ENCODE assay signal across 18 cellular contexts in genomic region chr11:2140411-2141400, GRCh38. TPM values are rescaled to one million over a fixed set of nuclear protein-coding genes. Genes with fewer than 3 reads are reported as not detected.
DNase-seq lines count a peak whose midpoint lies in the region; ATAC-seq, FAIRE-seq and TF ChIP-seq lines count a peak whose summit lies in the region.
"Had no signal": no experiment of that assay in that cellular context is flagged by ENCODE, and none has a peak within 500 bp of the region (broad histone marks: within the 10 kb centered on the region; RNA-seq: fewer than 3 reads in every experiment).

No MANE protein-coding gene starts in this region.

- 8 to 12% methylated on average over 94 to 102 of the region's 102 CpGs for WGBS in heart right ventricle, 2 donors
- WGBS in esophagus muscularis mucosa: 22% methylated on average over 17 of the region's 102 CpGs
- 4 to 19% methylated on average over 14 to 94 of the region's 102 CpGs for WGBS in body of pancreas, 2 donors

- H3K36me3 ChIP-seq in heart right ventricle (no peaks in the 10 kb centered on the region), esophagus muscularis mucosa (no peaks in the 10 kb centered on the region), body of pancreas (replicated peaks in 1 of 2; ENCODE audit: insufficient read depth in 1 of 2, low read depth in 2 of 2) (no peaks in the 10 kb centered on the region)
- H3K36me3 ChIP-seq: pancreas, transverse colon had no signal

- no peak for FAIRE-seq in GM12891 (lab: Jason Lieb, UNC)
- FAIRE-seq: bronchial epithelial cell, endometrium, pancreas had no signal

- H3K27ac Mint-ChIP-seq in nephron progenitor cell: no peak overlapping the region

- H3K27ac ChIP-seq in heart right ventricle (peak overlapping the region in 2 of 10 donors; percentile 27 to 44), esophagus muscularis mucosa (replicated peaks in 1 of 4) (no peak overlapping the region), body of pancreas (no peak overlapping the region)
- H3K27ac ChIP-seq: pancreas, transverse colon had no signal

- peaks cover 7% of the 10 kb centered on the region for H3K36me3 Mint-ChIP-seq in nephron progenitor cell (ENCODE audit: low read depth)

- H3K4me3 ChIP-seq in heart right ventricle (peak overlapping the region in 8 of 10 donors; percentile 16 to 40 (median 30)), esophagus muscularis mucosa (peak overlapping the region; percentile 6 to 29 (median 24)), body of pancreas (no peak overlapping the region)
- H3K4me3 ChIP-seq: pancreas, transverse colon had no signal

- peaks cover 4 to 41% (median 18%) of the 10 kb centered on the region in 9 donors for H3K4me1 ChIP-seq in heart right ventricle
- H3K4me1 ChIP-seq in esophagus muscularis mucosa: peaks cover 18 to 57% (median 54%) of the 10 kb centered on the region in 4 donors
- peaks cover 33% of the 10 kb centered on the region for H3K4me1 ChIP-seq in body of pancreas

- peaks cover 44% of the 10 kb centered on the region for H3K4me1 Mint-ChIP-seq in nephron progenitor cell

- H3K4me3 Mint-ChIP-seq in nephron progenitor cell: peak overlapping the region; percentile 92

- ATAC-seq in heart right ventricle (no peak), body of pancreas (no peak)

- H3K27me3 Mint-ChIP-seq in nephron progenitor cell (ENCODE audit: low read depth, poor library complexity): peaks cover 78% of the 10 kb centered on the region

- TF ChIP-seq POLR2A in esophagus muscularis mucosa (IDR thresholded peaks at IDR 0.05; ENCODE audit: low read depth): no peak
- TF ChIP-seq POLR2A in GM12891 (IDR thresholded peaks at IDR 0.05; ENCODE audit: low read depth, low read length): no peak
- TF ChIP-seq POLR2A in body of pancreas (IDR thresholded peaks at IDR 0.05): no peak

- no peaks in the 10 kb centered on the region for H3K9me3 Mint-ChIP-seq in nephron progenitor cell

- H3K27me3 ChIP-seq in heart right ventricle: peaks cover 30 to 95% (median 83%) of the 10 kb centered on the region in 7 donors
- H3K27me3 ChIP-seq in esophagus muscularis mucosa: peaks cover 5 to 100% (median 65%) of the 10 kb centered on the region in 4 donors
- peaks cover 0 to 50% of the 10 kb centered on the region in 2 donors for H3K27me3 ChIP-seq in body of pancreas

- TF ChIP-seq EP300 in esophagus muscularis mucosa (IDR thresholded peaks at IDR 0.05): no peak

- DNase-seq in heart right ventricle (peak in 1 of 2 donors; percentile 13), cardiac septum (ENCODE audit: low spot score) (no peak), esophagus muscularis mucosa (ENCODE audit: extremely low spot score) (no peak), nephron progenitor cell (peak; percentile 68), posterior vena cava (ENCODE audit: low spot score) (no peak), NCI-H524 treated with DMSO at 0.1 percent for 48 hours (lab: John Stamatoyannopoulos, UW) (no peak), GM12891 (ENCODE audit: insufficient read length, low spot score) (no peak), body of pancreas (no peak)
- DNase-seq: HCEC 1CT, Kasumi-1, NCI-H187, NCI-H524, transverse colon had no signal

- intact Hi-C loops in heart right ventricle (cut with DNase I) (loop anchor here in 3 of 10 donors (5.0 to 10.0 kb wide), 3 partner anchors 48 to 258 kb away; no protein-coding TSS in a partner anchor), cardiac septum (cut with DNase I) (no loop called here), esophagus muscularis mucosa (cut with DNase I) (no loop called here), posterior vena cava (cut with DNase I) (no loop called here), body of pancreas (cut with DNase I) (no loop called here)

- no peaks in the 10 kb centered on the region for H3K9me3 ChIP-seq in heart right ventricle
- no peaks in the 10 kb centered on the region for H3K9me3 ChIP-seq in esophagus muscularis mucosa
- no peaks in the 10 kb centered on the region for H3K9me3 ChIP-seq in body of pancreas
- H3K9me3 ChIP-seq: pancreas, transverse colon had no signal

- no peak for TF ChIP-seq CTCF in heart right ventricle (IDR thresholded peaks at IDR 0.05)
- TF ChIP-seq CTCF in esophagus muscularis mucosa (IDR thresholded peaks at IDR 0.05): no peak
- TF ChIP-seq CTCF in nephron progenitor cell (IDR thresholded peaks at IDR 0.05): no peak
- no peak for TF ChIP-seq CTCF in body of pancreas (IDR thresholded peaks at IDR 0.05)

TF ChIP-seq in GM12891, 5 proteins besides CTCF, POLR2A, EP300 and RAD21:
- TF ChIP-seq POLR2AphosphoS5 (IDR thresholded peaks at IDR 0.05; ENCODE audit: low read depth, low read length): no peak
- TF ChIP-seq POU2F2 (IDR thresholded peaks at IDR 0.05; ENCODE audit: low read depth, low read length): no peak
- TF ChIP-seq TAF1 (IDR thresholded peaks at IDR 0.05; ENCODE audit: low read depth, low read length): no peak
- no peak for TF ChIP-seq SPI1 (IDR thresholded peaks at IDR 0.05; ENCODE audit: low read depth, low read length)
- no peak for TF ChIP-seq PAX5 (IDR thresholded peaks at IDR 0.05; ENCODE audit: insufficient read depth, low read length, severe bottlenecking)

RNA-seq across cellular contexts. Expression of gene IGF2, which starts 1.5 kb away (rescaled TPM):
- total RNA-seq in heart right ventricle: 100 to 1,000 TPM in 3 of 10 donors, 10 to 100 TPM in 7; 68.8 to 195 (median 81.6) TPM
- 10 to 100 TPM; 36.0 to 85.9 TPM for polyA plus RNA-seq in heart right ventricle
- 87.7 TPM for total RNA-seq in cardiac septum
- total RNA-seq in esophagus muscularis mucosa: 10 to 100 TPM; 25.5 to 59.6 (median 33.0) TPM
- 100 to 1,000 TPM; 161 to 323 TPM for total RNA-seq in posterior vena cava
- not detected for polyA plus RNA-seq in GM12891 (2012; ENCODE audit: low read depth, missing spikeins)
- total RNA-seq in body of pancreas: 10 to 100 TPM; 10.6 to 84.0 TPM
- total RNA-seq: RPMI7951 had no signal

RNA-seq across cellular contexts. Expression of gene INS, which starts 20.3 kb away (rescaled TPM):
- total RNA-seq in heart right ventricle (1 to 10 TPM in 1 of 10 donors, under 1 TPM in 1, not detected in 8; 0.76 to 1.0 TPM), cardiac septum (not detected), esophagus muscularis mucosa (not detected), posterior vena cava (not detected), body of pancreas (over 10,000 TPM in 1 of 2 donors, 1,000 to 10,000 TPM in 1; 1,947 to 16,276 TPM)
- 1 to 10 TPM in 1 of 2 donors, not detected in 1; 3.3 TPM for polyA plus RNA-seq in heart right ventricle
- not detected for polyA plus RNA-seq in GM12891 (2012; ENCODE audit: low read depth, missing spikeins)
- total RNA-seq: bronchial epithelial cell; RPMI7951; T-helper 1 cell treated with Interleukin-12 subunit alpha and Interleukin-12 subunit beta and Interleukin-4 antibody, amounts not matched to agents 30 ng/mL and 1 ng/mL, for 36 hours; transverse colon had no signal

RNA-seq across cellular contexts. Expression of gene TH, which starts 30.9 kb away (rescaled TPM):
- not detected for total RNA-seq in heart right ventricle
- under 1 TPM; 0.14 to 0.15 TPM for polyA plus RNA-seq in heart right ventricle
- total RNA-seq in cardiac septum: not detected
- total RNA-seq in esophagus muscularis mucosa: 1 to 10 TPM in 1 of 4 donors, not detected in 3; 1.3 TPM
- under 1 TPM in 1 of 2 donors, not detected in 1; 0.67 TPM for total RNA-seq in posterior vena cava
- polyA plus RNA-seq in GM12891 (2012; ENCODE audit: low read depth, missing spikeins): not detected
- under 1 TPM in 1 of 2 donors, not detected in 1; 0.66 TPM for total RNA-seq in body of pancreas
- total RNA-seq: T-helper 1 cell treated with Interleukin-12 subunit alpha and Interleukin-12 subunit beta and Interleukin-4 antibody, amounts not matched to agents 30 ng/mL and 1 ng/mL, for 36 hours; transverse colon had no signal

Comparison
In these comparisons a context has a peak if more than half of its experiments do, and no peak if none do; other contexts are left out.
1. H3K4me3 ChIP-seq: peak in heart right ventricle (8 of 10) and esophagus muscularis mucosa (4 of 4); none in body of pancreas (0 of 2).
2. RNA of gene INS, which starts 20.3 kb away (total RNA-seq): 1,947 to 16,276 TPM in body of pancreas; 0.76 to 1.0 TPM in heart right ventricle, not detected in posterior vena cava, not detected in cardiac septum (single experiment) and not detected in esophagus muscularis mucosa; every median in the first group is over 100 times any median in the second.